19 cellular contexts compared by ENCODE assay signal in the genomic region with DNA sequence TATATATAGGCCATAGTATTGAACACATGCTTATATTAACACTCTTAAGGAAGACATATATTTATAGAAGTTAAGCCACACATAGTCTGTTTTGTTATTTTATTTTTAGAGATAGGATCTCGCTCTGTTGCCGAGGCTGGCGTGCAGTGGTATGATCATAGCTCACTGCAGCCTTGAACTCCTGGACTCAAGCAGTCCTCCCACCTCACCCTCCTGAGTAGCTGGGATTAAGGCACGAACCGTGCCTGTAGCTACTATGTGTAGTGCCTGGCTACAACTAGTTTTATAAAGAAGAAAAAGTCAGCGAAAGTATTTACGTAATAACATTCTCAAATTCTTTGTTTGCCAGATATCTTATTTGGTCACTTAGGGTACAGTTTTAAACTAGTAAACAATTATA. TPM values are rescaled to one million over a fixed set of nuclear protein-coding genes. Genes with fewer than 3 reads are reported as not detected.
A peak's percentile ranks its signal among the peaks of the same experiment; 100 is the strongest.
DNase-seq lines count a peak whose midpoint lies in the region; ATAC-seq, FAIRE-seq and TF ChIP-seq lines count a peak whose summit lies in the region.
"Had no signal": no experiment of that assay in that cellular context is flagged by ENCODE, and none has a peak within 500 bp of the region (broad histone marks: within the 10 kb centered on the region; RNA-seq: fewer than 3 reads in every experiment).

No MANE protein-coding gene starts in this region.

- H3K9me3 ChIP-seq in OCI-LY1 (ENCODE audit: low read length), result no peaks in the 10 kb centered on the region
- no peaks in the 10 kb centered on the region for H3K9me3 ChIP-seq in kidney (ENCODE audit: control insufficient read depth in 1 of 2, low read length in 2 of 2)
- no peaks in the 10 kb centered on the region for H3K9me3 ChIP-seq in sigmoid colon
- H3K9me3 ChIP-seq: BLaER1 treated with 17β-estradiol and CSF1 and Interleukin-3, amounts not matched to agents 10 nM and 100 nM; HAP-1 had no signal

- no peak for ATAC-seq in GM18873 (IDR thresholded peaks at IDR 0.05; ENCODE audit: low FRiP score, unreplicated experiment)

- no peak overlapping the region for H2AFZ ChIP-seq in OCI-LY1 (ENCODE audit: low read length)
- H2AFZ ChIP-seq: GM23248 had no signal

- H3K9me2 ChIP-seq in OCI-LY1 (ENCODE audit: low read depth, low read length), result no peaks in the 10 kb centered on the region

- FAIRE-seq in kidney (lab: Jason Lieb, UNC), result no peak
- FAIRE-seq: GM12891 had no signal

- no peak for TF ChIP-seq CTCF in OCI-LY1 (IDR thresholded peaks at IDR 0.05; ENCODE audit: low read length)
- TF ChIP-seq CTCF in kidney (IDR thresholded peaks at IDR 0.05; ENCODE audit: borderline replicate concordance, extremely low read depth, insufficient read depth), result no peak
- TF ChIP-seq CTCF in sigmoid colon (IDR thresholded peaks at IDR 0.05), result no peak

- H3K4me2 ChIP-seq in OCI-LY1 (ENCODE audit: low read length), result no peak overlapping the region
- H3K4me2 ChIP-seq: BLaER1 treated with 17β-estradiol and CSF1 and Interleukin-3, amounts not matched to agents 10 nM and 100 nM had no signal

- intact Hi-C loops in kidney (cut with DNase I), result no loop called here
- intact Hi-C loops in sigmoid colon (cut with DNase I), result no loop called here

- TF ChIP-seq EP300 in sigmoid colon (IDR thresholded peaks at IDR 0.05), result no peak

- H3K4me3 ChIP-seq in OCI-LY1 (ENCODE audit: low read depth, low read length, poor library complexity, severe bottlenecking) (no peak overlapping the region), kidney (ENCODE audit: low read length in 2 of 2) (no peak overlapping the region), sigmoid colon (no peak overlapping the region)
- H3K4me3 ChIP-seq: BLaER1 treated with 17β-estradiol and CSF1 and Interleukin-3, amounts not matched to agents 10 nM and 100 nM; GM23248; HAP-1 had no signal

- peak; percentile 20 for DNase-seq in activated CD8-positive, alpha-beta memory T cell treated with anti-CD3 and anti-CD28 coated beads, Interleukin-2, amount 50 U/mL, for 48 hours
- DNase-seq in activated CD8-positive, alpha-beta memory T cell treated with anti-CD3 and anti-CD28 coated beads, Interleukin-2, amount 50 U/mL, for 4 hours, result no peak
- DNase-seq in kidney (peak; percentile 4), sigmoid colon (peak; percentile 7), hippocampal formation (lab: John Stamatoyannopoulos, UW) (no peak), OCI-M2 (lab: John Stamatoyannopoulos, UW; ENCODE audit: unreplicated experiment) (no peak)
- DNase-seq: COR-L47, GM23248, IMR-90 had no signal

- no peak for TF ChIP-seq POLR2A in sigmoid colon (IDR thresholded peaks at IDR 0.05)

- peaks cover 78% of the 10 kb centered on the region for H3K4me1 ChIP-seq in OCI-LY1 (ENCODE audit: insufficient read depth, low read length, severe bottlenecking)
- H3K4me1 ChIP-seq in kidney (ENCODE audit: control insufficient read depth in 1 of 2, insufficient read depth in 1 of 2, low read depth in 1 of 2, low read length in 2 of 2), result peaks cover 3 to 6% of the 10 kb centered on the region in 2 donors
- H3K4me1 ChIP-seq in sigmoid colon, result peaks cover 0 to 7% (median 6%) of the 10 kb centered on the region in 4 donors

- H3K27ac ChIP-seq in OCI-LY1 (ENCODE audit: low read depth, low read length, poor library complexity, severe bottlenecking) (peak overlapping the region; percentile 39), kidney (ENCODE audit: low read depth in 2 of 2, low read length in 2 of 2) (no peak overlapping the region), sigmoid colon (no peak overlapping the region)
- H3K27ac ChIP-seq: BLaER1 treated with 17β-estradiol and CSF1 and Interleukin-3, amounts not matched to agents 10 nM and 100 nM; GM23248; HL-60 had no signal

- 92% methylated on average over 7 of the region's 7 CpGs for WGBS in sigmoid colon, 2 donors

- no peaks in the 10 kb centered on the region for H4K20me1 ChIP-seq in OCI-LY1 (ENCODE audit: insufficient read depth, low read length)
- H4K20me1 ChIP-seq: BLaER1 treated with 17β-estradiol and CSF1 and Interleukin-3, amounts not matched to agents 10 nM and 100 nM had no signal

- H3F3A ChIP-seq in OCI-LY1 (ENCODE audit: insufficient read depth, low read length), result peaks cover 8% of the 10 kb centered on the region; the same call in 1 of the 2 replicates

- H3K27me3 ChIP-seq in OCI-LY1 (ENCODE audit: insufficient read depth, low read length) (no peaks in the 10 kb centered on the region), sigmoid colon (no peaks in the 10 kb centered on the region)
- H3K27me3 ChIP-seq: BLaER1 treated with 17β-estradiol and CSF1 and Interleukin-3, amounts not matched to agents 10 nM and 100 nM had no signal

- no peaks in the 10 kb centered on the region for H3K36me3 ChIP-seq in OCI-LY1 (ENCODE audit: insufficient read depth, low read length)
- no peaks in the 10 kb centered on the region for H3K36me3 ChIP-seq in kidney (ENCODE audit: control insufficient read depth in 1 of 2, insufficient read depth in 2 of 2, low read length in 2 of 2)
- H3K36me3 ChIP-seq in sigmoid colon, result no peaks in the 10 kb centered on the region
- H3K36me3 ChIP-seq: BLaER1 treated with 17β-estradiol and CSF1 and Interleukin-3, amounts not matched to agents 10 nM and 100 nM; HAP-1 had no signal

- H3K9ac ChIP-seq in OCI-LY1 (ENCODE audit: low read length) (no peak overlapping the region), kidney (ENCODE audit: low read length in 2 of 2) (no peak overlapping the region)
- H3K9ac ChIP-seq: BLaER1 treated with 17β-estradiol and CSF1 and Interleukin-3, amounts not matched to agents 10 nM and 100 nM; GM23248 had no signal

- H3K79me2 ChIP-seq in OCI-LY1 (ENCODE audit: insufficient read depth, low read length), result no peaks in the 10 kb centered on the region

RNA-seq across cellular contexts. Expression of gene UCP2, which starts 5.6 kb away (rescaled TPM):
- total RNA-seq in kidney (104 TPM), sigmoid colon (10 to 100 TPM; 23.8 to 38.8 (median 27.9) TPM)
- polyA plus RNA-seq in kidney (ENCODE audit: insufficient read depth, low read depth, low replicate concordance) (36.4 TPM), sigmoid colon (100 to 1,000 TPM in 1 of 3 donors, 10 to 100 TPM in 2; 37.2 to 117 (median 52.5) TPM)
- total RNA-seq: GM23248, HT1080 had no signal

RNA-seq across cellular contexts. Expression of gene UCP3, which starts 20.7 kb away (rescaled TPM):
- total RNA-seq in kidney, result 4.0 TPM
- polyA plus RNA-seq in kidney (ENCODE audit: insufficient read depth, low read depth, low replicate concordance), result 0.28 TPM
- 1 to 10 TPM in 2 of 4 donors, under 1 TPM in 2; 0.41 to 2.8 (median 1.0) TPM for total RNA-seq in sigmoid colon
- 1 to 10 TPM in 1 of 3 donors, under 1 TPM in 1, not detected in 1; 0.23 to 1.9 TPM for polyA plus RNA-seq in sigmoid colon
- total RNA-seq: H4 had no signal
- polyA plus RNA-seq: GM23248 had no signal

RNA-seq across cellular contexts. Expression of gene DNAJB13, which starts 37.4 kb away (rescaled TPM):
- total RNA-seq in kidney (4.3 TPM), sigmoid colon (under 1 TPM in 1 of 4 donors, not detected in 3; 0.27 TPM)
- polyA plus RNA-seq in kidney (ENCODE audit: insufficient read depth, low read depth, low replicate concordance) (1.5 TPM), sigmoid colon (not detected)
- total RNA-seq: A172, GM23248, H4 had no signal
- polyA plus RNA-seq: CD8-positive, alpha-beta memory T cell had no signal

Comparison
In these comparisons a context has a peak if more than half of its experiments do, and no peak if none do; other contexts are left out.
1. DNase-seq: peak in activated CD8-positive, alpha-beta memory T cell treated with anti-CD3 and anti-CD28 coated beads, Interleukin-2, amount 50 U/mL, for 48 hours (single experiment), kidney (single experiment) and sigmoid colon (single experiment); none in activated CD8-positive, alpha-beta memory T cell treated with anti-CD3 and anti-CD28 coated beads, Interleukin-2, amount 50 U/mL, for 4 hours (single experiment), hippocampal formation (0 of 2) and OCI-M2 (single experiment).